ENCODE assay signal across 8 cellular contexts in genomic region chr11:125062196-125062930, GRCh38. TPM values are rescaled to one million over a fixed set of nuclear protein-coding genes. Genes with fewer than 3 reads are reported as not detected.
DNase-seq lines count a peak whose midpoint lies in the region; ATAC-seq and TF ChIP-seq lines count a peak whose summit lies in the region.

No MANE protein-coding gene starts in this region.

- no peaks in the 10 kb centered on the region for H3K4me1 Mint-ChIP-seq in type B pancreatic cell (ENCODE audit: unreplicated experiment)

- DNase-seq in AG09309 (ENCODE audit: low read depth) (no peak), HFF-Myc (ENCODE audit: extremely low read depth, low read depth) (no peak), astrocyte of the spinal cord (ENCODE audit: low read depth, low spot score) (no peak), right lobe of liver (no peak), type B pancreatic cell (ENCODE audit: extremely low spot score, unreplicated experiment) (no peak), NCI-H2227 treated with DMSO at 0.1 percent for 48 hours (lab: John Stamatoyannopoulos, UW) (no peak)
- no peak for DNase-seq in activated CD4-positive, CD25-positive, alpha-beta regulatory T cell treated with anti-CD3 and anti-CD28 coated beads, Interleukin-2, amount 50 U/mL, for 72 hours
- no peak for DNase-seq in activated CD4-positive, alpha-beta T cell treated with anti-CD3 and anti-CD28 coated beads for 1 hour

- in situ Hi-C loops in astrocyte of the spinal cord (cut with HindIII; ENCODE audit: low sequenced_read_pairs): no loop called here

- no peaks in the 10 kb centered on the region for H3K27me3 ChIP-seq in right lobe of liver

- peaks cover 0 to 8% (median 4%) of the 10 kb centered on the region in 4 donors for H3K4me1 ChIP-seq in right lobe of liver

- peak overlapping the region; percentile 67 for H3K4me3 ChIP-seq in AG09309 (ENCODE audit: control insufficient read depth, low read depth, low read length)
- peak overlapping the region; percentile 56 for H3K4me3 ChIP-seq in HFF-Myc (replicated peaks; ENCODE audit: low read depth, low read length)
- H3K4me3 ChIP-seq in astrocyte of the spinal cord (ENCODE audit: low read depth, low read length): peak overlapping the region; percentile 58
- peak overlapping the region; percentile 58 to 62 (median 60) for H3K4me3 ChIP-seq in right lobe of liver

- peak overlapping the region; percentile 13 to 65 (median 52) for H3K27ac ChIP-seq in right lobe of liver

- H3K9me3 Mint-ChIP-seq in type B pancreatic cell: no peaks in the 10 kb centered on the region

- no peaks in the 10 kb centered on the region for H3K36me3 ChIP-seq in right lobe of liver

- TF ChIP-seq CTCF in AG09309 (IDR thresholded peaks at IDR 0.05; ENCODE audit: control insufficient read depth, insufficient read depth, low read depth, low read length, missing control alignments): no peak
- TF ChIP-seq CTCF in HFF-Myc (IDR thresholded peaks at IDR 0.05; ENCODE audit: low read depth, low read length, missing control alignments): no peak
- TF ChIP-seq CTCF in astrocyte of the spinal cord (IDR thresholded peaks at IDR 0.05; ENCODE audit: low read depth, low read length): no peak
- no peak for TF ChIP-seq CTCF in right lobe of liver (IDR thresholded peaks at IDR 0.05)
- TF ChIP-seq CTCF in type B pancreatic cell (conservative IDR thresholded peaks at IDR 0.05): no peak

- TF ChIP-seq POLR2A in right lobe of liver (IDR thresholded peaks at IDR 0.05): no peak

- peak; percentile 2 to 31 (median 6) for ATAC-seq in right lobe of liver

- H3K9me3 ChIP-seq in right lobe of liver: no peaks in the 10 kb centered on the region

- WGBS in right lobe of liver (ENCODE audit: insufficient coverage, low coverage, low lambda C conversion rate, missing lambda C conversion rate): 89% methylated on average over 7 of the region's 19 CpGs

- peak overlapping the region; percentile 88 for H3K4me3 Mint-ChIP-seq in type B pancreatic cell

- no peak overlapping the region for H3K27ac Mint-ChIP-seq in type B pancreatic cell

- intact Hi-C loops in right lobe of liver (cut with DNase I): no loop called here

- H3K27me3 Mint-ChIP-seq in type B pancreatic cell: peaks cover 69% of the 10 kb centered on the region

- H3K36me3 Mint-ChIP-seq in type B pancreatic cell: no peaks in the 10 kb centered on the region

RNA-seq across cellular contexts. Expression of gene SLC37A2, which starts 0.7 kb away (rescaled TPM):
- total RNA-seq in right lobe of liver: 10 to 100 TPM in 1 of 6 experiments, 1 to 10 TPM in 5; 3.4 to 14.2 (median 4.7) TPM
- total RNA-seq in type B pancreatic cell (ENCODE audit: low replicate concordance): 1.3 TPM in 2 replicates

RNA-seq across cellular contexts. Expression of gene TMEM218, which starts 49.1 kb away (rescaled TPM):
- total RNA-seq in right lobe of liver (10 to 100 TPM in 4 of 6 experiments, 1 to 10 TPM in 2; 7.4 to 13.5 (median 10.5) TPM), type B pancreatic cell (ENCODE audit: low replicate concordance) (17.2 and 33.2 TPM in 2 replicates)
